21 cellular contexts compared by ENCODE assay signal in the genomic region with DNA sequence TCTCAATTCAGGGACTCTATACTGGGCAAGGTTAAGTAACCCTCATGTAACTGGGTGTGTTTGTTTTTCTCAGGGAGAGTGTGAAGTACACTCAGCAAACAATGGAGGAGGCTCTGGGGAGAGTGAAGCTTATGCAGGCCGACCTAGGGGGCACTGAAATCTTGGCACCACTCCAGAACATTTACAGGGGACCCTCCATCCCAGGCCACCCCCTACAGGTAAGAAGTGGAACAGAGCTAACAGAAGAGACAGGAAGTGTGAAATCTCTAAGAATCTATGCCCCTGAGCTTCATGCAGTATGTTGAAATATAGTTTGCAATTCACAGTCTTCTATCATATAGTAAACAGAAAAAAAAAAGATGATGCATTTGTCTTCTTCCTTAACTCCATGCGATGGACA. TPM values are rescaled to one million over a fixed set of nuclear protein-coding genes. Genes with fewer than 3 reads are reported as not detected.
DNase-seq lines count a peak whose midpoint lies in the region; ATAC-seq and TF ChIP-seq lines count a peak whose summit lies in the region.
"Had no signal": no experiment of that assay in that cellular context is flagged by ENCODE, and none has a peak within 500 bp of the region (broad histone marks: within the 10 kb centered on the region; RNA-seq: fewer than 3 reads in every experiment).

No MANE protein-coding gene starts in this region.

- H3K27me3 ChIP-seq in GM06990 (replicated peaks; ENCODE audit: control insufficient read depth, insufficient read depth, low read length) (no peaks in the 10 kb centered on the region), right atrium auricular region (no peaks in the 10 kb centered on the region), psoas muscle (ENCODE audit: insufficient read depth in 3 of 3, low read length in 2 of 3) (no peaks in the 10 kb centered on the region)
- H3K27me3 ChIP-seq: cardiac muscle cell, left lung had no signal

- H3K27me3 Mint-ChIP-seq in endothelial cell (ENCODE audit: unreplicated experiment) = peaks cover 3% of the 10 kb centered on the region
- H3K27me3 Mint-ChIP-seq: activated naive CD8-positive, alpha-beta T cell had no signal

- H3K27ac Mint-ChIP-seq in endothelial cell (ENCODE audit: unreplicated experiment) = no peak overlapping the region
- H3K27ac Mint-ChIP-seq: activated naive CD8-positive, alpha-beta T cell had no signal

- H3K4me1 Mint-ChIP-seq in endothelial cell (ENCODE audit: unreplicated experiment) = peaks cover 4% of the 10 kb centered on the region

- TF ChIP-seq CTCF in 22Rv1 (IDR thresholded peaks at IDR 0.05) = 0 out of 2 replicates have a peak, but pooled peaks have one; percentile 10
- TF ChIP-seq CTCF in GM06990 (IDR thresholded peaks at IDR 0.05; ENCODE audit: insufficient read depth, low read length, poor library complexity, severe bottlenecking) = peak; percentile 22
- peak; percentile 30 for TF ChIP-seq CTCF in endothelial cell (IDR thresholded peaks at IDR 0.05; ENCODE audit: unreplicated experiment)
- TF ChIP-seq CTCF in right atrium auricular region (IDR thresholded peaks at IDR 0.05) = no peak
- no peak for TF ChIP-seq CTCF in psoas muscle (IDR thresholded peaks at IDR 0.05)

- H3K4me3 ChIP-seq in GM06990 (replicated peaks; ENCODE audit: low read depth, low read length) = no peak overlapping the region
- H3K4me3 ChIP-seq in right atrium auricular region = no peak overlapping the region
- H3K4me3 ChIP-seq in psoas muscle = no peak overlapping the region
- H3K4me3 ChIP-seq: cardiac muscle cell, left lung had no signal

- intact Hi-C loops in psoas muscle (cut with DNase I) = no loop called here

- H3K36me3 ChIP-seq in GM06990 (ENCODE audit: control insufficient read depth, insufficient read depth, low read length) (no peaks in the 10 kb centered on the region), right atrium auricular region (peaks cover 43% of the 10 kb centered on the region), psoas muscle (ENCODE audit: insufficient read depth in 1 of 2, low read depth in 1 of 2) (peaks cover 0 to 58% of the 10 kb centered on the region in 2 donors)

- no peaks in the 10 kb centered on the region for H3K4me1 ChIP-seq in right atrium auricular region
- no peaks in the 10 kb centered on the region for H3K4me1 ChIP-seq in psoas muscle
- H3K4me1 ChIP-seq: left lung had no signal

- no peak for ATAC-seq in psoas muscle
- ATAC-seq: left lung; naive thymus-derived CD4-positive, alpha-beta T cell had no signal

- H3K9me3 Mint-ChIP-seq in endothelial cell (ENCODE audit: unreplicated experiment) = no peaks in the 10 kb centered on the region

- H3K27ac ChIP-seq in 22Rv1 (no peak overlapping the region), right atrium auricular region (no peak overlapping the region), psoas muscle (no peak overlapping the region)
- H3K27ac ChIP-seq: cardiac muscle cell, left lung, RWPE1 had no signal

- 41 to 56% (median 44%) methylated on average over 2 of the region's 2 CpGs for WGBS in psoas muscle, 3 donors

- DNase-seq in GM06990 (ENCODE audit: extremely low read depth, insufficient read length) = no peak
- DNase-seq in NCI-H1417 treated with DMSO at 0.1 percent for 48 hours (lab: John Stamatoyannopoulos, UW) = peak; percentile 4
- DNase-seq in endothelial cell (ENCODE audit: low spot score) = no peak
- DNase-seq in right atrium auricular region (ENCODE audit: low spot score) = no peak
- DNase-seq in psoas muscle = no peak
- no peak for DNase-seq in T-helper 1 cell
- DNase-seq in HT-29 (ENCODE audit: low spot score) = no peak
- DNase-seq: AML-193; left lung; naive thymus-derived CD4-positive, alpha-beta T cell; NCI-H446; retina; stimulated activated CD4-positive, alpha-beta T cell treated with anti-CD3 and anti-CD28 coated beads, Interleukin-2, amount 100 ng/mL, for 24 hours; stimulated activated CD8-positive, alpha-beta memory T cell treated with anti-CD3 and anti-CD28 coated beads, Interleukin-4, amount 100 ng/mL, for 48 hours; trophoblast cell had no signal

- peak overlapping the region; percentile 56 for H3K4me3 Mint-ChIP-seq in endothelial cell (ENCODE audit: unreplicated experiment)
- H3K4me3 Mint-ChIP-seq: activated naive CD8-positive, alpha-beta T cell; naive thymus-derived CD4-positive, alpha-beta T cell had no signal

- H3K36me3 Mint-ChIP-seq in endothelial cell (ENCODE audit: low read depth, unreplicated experiment) = peaks cover 65% of the 10 kb centered on the region

- no peaks in the 10 kb centered on the region for H3K9me3 ChIP-seq in right atrium auricular region
- peaks cover 7% of the 10 kb centered on the region for H3K9me3 ChIP-seq in psoas muscle
- H3K9me3 ChIP-seq: left lung had no signal

RNA-seq across cellular contexts. Expression of gene VWA5A, which starts 8.3 kb away (rescaled TPM):
- 64.5 TPM for total RNA-seq in endothelial cell (ENCODE audit: unreplicated experiment)
- 1 to 10 TPM; 2.6 to 6.9 TPM for total RNA-seq in right atrium auricular region
- total RNA-seq in psoas muscle = 1 to 10 TPM; 3.4 to 6.7 (median 4.8) TPM
- 1 to 10 TPM; 1.2 to 2.0 (median 1.3) TPM for polyA plus RNA-seq in psoas muscle
- total RNA-seq in HT-29 (2014; rRNA removed; shearing (Covaris generic)) = 0.18 and 0.81 TPM in 2 replicates

RNA-seq across cellular contexts. Expression of gene OR10D3, which starts 59.6 kb away (rescaled TPM):
- total RNA-seq in endothelial cell (ENCODE audit: unreplicated experiment) (0.67 TPM), right atrium auricular region (not detected), psoas muscle (not detected)
- not detected for polyA plus RNA-seq in psoas muscle
- not detected in 2 replicates for total RNA-seq in HT-29 (2014; rRNA removed; shearing (Covaris generic))
- total RNA-seq: cardiac muscle cell; Daoy; left lung; naive thymus-derived CD4-positive, alpha-beta T cell; T-helper 1 cell treated with Interleukin-12 subunit alpha and Interleukin-12 subunit beta and Interleukin-4 antibody, amounts not matched to agents 30 ng/mL and 1 ng/mL, for 36 hours had no signal
- polyA plus RNA-seq: cardiac muscle cell; naive thymus-derived CD4-positive, alpha-beta T cell had no signal

Comparison
In these comparisons a context has a peak if more than half of its experiments do, and no peak if none do; other contexts are left out.
1. CTCF ChIP-seq: peak in 22Rv1 (single experiment), GM06990 (single experiment) and endothelial cell (single experiment); none in right atrium auricular region (0 of 2) and psoas muscle (single experiment).